In genomic region chr13:33296793-33297425, GRCh38 we compare ENCODE assay signal across 1 cellular context.
TF ChIP-seq lines count a peak whose summit lies in the region.

No MANE protein-coding gene starts in this region.

TF ChIP-seq in SK-N-SH treated with all-trans-retinoic acid at 6 μM for 48 hours, 23 proteins besides CTCF, POLR2A, EP300 and RAD21 (continued from another document):
- TF ChIP-seq, protein P1, sequence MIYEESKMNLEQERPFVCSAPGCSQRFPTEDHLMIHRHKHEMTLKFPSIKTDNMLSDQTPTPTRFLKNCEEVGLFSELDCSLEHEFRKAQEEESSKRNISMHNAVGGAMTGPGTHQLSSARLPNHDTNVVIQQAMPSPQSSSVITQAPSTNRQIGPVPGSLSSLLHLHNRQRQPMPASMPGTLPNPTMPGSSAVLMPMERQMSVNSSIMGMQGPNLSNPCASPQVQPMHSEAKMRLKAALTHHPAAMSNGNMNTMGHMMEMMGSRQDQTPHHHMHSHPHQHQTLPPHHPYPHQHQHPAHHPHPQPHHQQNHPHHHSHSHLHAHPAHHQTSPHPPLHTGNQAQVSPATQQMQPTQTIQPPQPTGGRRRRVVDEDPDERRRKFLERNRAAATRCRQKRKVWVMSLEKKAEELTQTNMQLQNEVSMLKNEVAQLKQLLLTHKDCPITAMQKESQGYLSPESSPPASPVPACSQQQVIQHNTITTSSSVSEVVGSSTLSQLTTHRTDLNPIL (CRISPR knock-in tag; IDR thresholded peaks at IDR 0.05; ENCODE audit: low read depth) = no peak
- TF ChIP-seq ZFP3 (CRISPR knock-in tag; IDR thresholded peaks at IDR 0.05) = no peak
TF ChIP-seq in SK-N-SH treated with all-trans-retinoic acid at 6 μM for 48 hours: peak in this region for 3.
